ENCODE assay signal across 9 cellular contexts in genomic region chr20:2520617-2521016, GRCh38. TPM values are rescaled to one million over a fixed set of nuclear protein-coding genes. Genes with fewer than 3 reads are reported as not detected.
"Had no signal": no experiment of that assay in that cellular context is flagged by ENCODE, and none has a peak within 500 bp of the region (broad histone marks: within the 10 kb centered on the region; RNA-seq: fewer than 3 reads in every experiment).

No MANE protein-coding gene starts in this region.

- H3K9ac ChIP-seq: GM23248 had no signal

- H3K4me3 ChIP-seq: GM23248, HAP-1 had no signal

- H3K36me3 ChIP-seq: HAP-1 had no signal

- H3K27ac ChIP-seq: GM23248 had no signal

- ATAC-seq: HCT116 had no signal

- DNase-seq: GM23248, GOT3, H7, HFFc6 had no signal

- H3K9me3 ChIP-seq: HAP-1 had no signal

- H2AFZ ChIP-seq: GM23248 had no signal

RNA-seq across cellular contexts. Expression of gene TMC2, which starts 15.8 kb away (rescaled TPM):
- total RNA-seq: GM23248, H4, H7, HFFc6, HT-29 had no signal
- polyA plus RNA-seq: GM23248, IgD-negative memory B cell had no signal
